In genomic region chr14:50773632-50774541, GRCh38 we compare ENCODE assay signal across 8 cellular contexts. TPM values are rescaled to one million over a fixed set of nuclear protein-coding genes. Genes with fewer than 3 reads are reported as not detected.
DNase-seq lines count a peak whose midpoint lies in the region; ATAC-seq and TF ChIP-seq lines count a peak whose summit lies in the region.

No MANE protein-coding gene starts in this region.

- in situ Hi-C loops in IMR-90 (cut with MboI; ENCODE audit: low sequenced_read_pairs), result no loop called here

- H2BK120ac ChIP-seq in IMR-90 (ENCODE audit: low read depth, low read length), result peak overlapping the region; percentile 98

- TF ChIP-seq CTCF in DND-41 (IDR thresholded peaks at IDR 0.05; ENCODE audit: borderline replicate concordance, extremely low read depth, low read length, poor library complexity, severe bottlenecking) (peak; percentile 75), IMR-90 (conservative IDR thresholded peaks at IDR 0.05; ENCODE audit: low read depth, low read length) (peak; percentile 85), vagina (IDR thresholded peaks at IDR 0.05) (peak; percentile 11 to 44 (median 28))

- intact Hi-C loops in IMR-90 (cut with micrococcal nuclease) (loop anchor here (1.0 to 2.0 kb wide), 4 partner anchors 105 to 231 kb away; partner anchors contain the start of gene SAV1), vagina (cut with DNase I) (loop anchor here (10.0 kb wide), 1 partner anchor 169 kb away; no protein-coding TSS in a partner anchor)

- H4K8ac ChIP-seq in IMR-90 (ENCODE audit: low read depth in 2 of 2, low read length in 2 of 2), result peak overlapping the region; percentile 22 to 73; a peak in 2 of 4 replicates

- WGBS in IMR-90 (ENCODE audit: extremely low coverage in 2 of 2, insufficient read length in 1 of 2), 2 experiments, result no CpG with 5 or more reads among the region's 7 CpGs

- H3K9me3 ChIP-seq in DND-41 (ENCODE audit: insufficient read depth, low read length, severe bottlenecking) (no peaks in the 10 kb centered on the region), IMR-90 (ENCODE audit: control insufficient read depth, insufficient read depth, low read length) (no peaks in the 10 kb centered on the region), muscle layer of duodenum (ENCODE audit: control insufficient read depth in 1 of 2, low read length in 2 of 2) (no peaks in the 10 kb centered on the region), vagina (no peaks in the 10 kb centered on the region), MG63 (no peaks in the 10 kb centered on the region)

- peak; percentile 83 for TF ChIP-seq RAD21 in IMR-90 (IDR thresholded peaks at IDR 0.05; ENCODE audit: low read length)

- H2BK15ac ChIP-seq in IMR-90 (ENCODE audit: low read depth, low read length), result peak overlapping the region; percentile 93; the same call in 2 of the 3 replicates

- no peak overlapping the region for H3K4me3 Mint-ChIP-seq in T-helper 1 cell treated with Interleukin-12 subunit alpha and Interleukin-12 subunit beta and Interleukin-4 antibody, amounts not matched to agents 30 μg/mL and 1 μg/mL, for 36 hours
- no peak overlapping the region for H3K4me3 Mint-ChIP-seq in effector memory CD8-positive, alpha-beta T cell

- H3K9me3 Mint-ChIP-seq in T-helper 1 cell treated with Interleukin-12 subunit alpha and Interleukin-12 subunit beta and Interleukin-4 antibody, amounts not matched to agents 30 μg/mL and 1 μg/mL, for 36 hours, result no peaks in the 10 kb centered on the region
- no peaks in the 10 kb centered on the region for H3K9me3 Mint-ChIP-seq in effector memory CD8-positive, alpha-beta T cell

- H4K20me1 ChIP-seq in DND-41 (ENCODE audit: insufficient read depth, low read length) (no peaks in the 10 kb centered on the region), IMR-90 (ENCODE audit: insufficient read depth, low read length) (no peaks in the 10 kb centered on the region)

- peaks cover 40% of the 10 kb centered on the region for H3K36me3 Mint-ChIP-seq in T-helper 1 cell treated with Interleukin-12 subunit alpha and Interleukin-12 subunit beta and Interleukin-4 antibody, amounts not matched to agents 30 μg/mL and 1 μg/mL, for 36 hours (ENCODE audit: low read depth)
- peaks cover 66% of the 10 kb centered on the region for H3K36me3 Mint-ChIP-seq in effector memory CD8-positive, alpha-beta T cell (ENCODE audit: insufficient read depth)

- BruUV-seq in IMR-90 (replicated peaks; lab: Mats Ljungman, UMichigan), result no TSS peak

- H3K4me3 ChIP-seq in DND-41 (ENCODE audit: low read depth in 1 of 2, low read length in 2 of 2), result no peak overlapping the region
- no peak overlapping the region for H3K4me3 ChIP-seq in IMR-90 (ENCODE audit: insufficient read depth, low read depth, low read length)
- H3K4me3 ChIP-seq in muscle layer of duodenum (ENCODE audit: low read depth in 1 of 2, low read length in 2 of 2), result no peak overlapping the region
- no peak overlapping the region for H3K4me3 ChIP-seq in vagina
- H3K4me3 ChIP-seq in MG63, result no peak overlapping the region

- peaks cover 16% of the 10 kb centered on the region for H3K4me1 Mint-ChIP-seq in T-helper 1 cell treated with Interleukin-12 subunit alpha and Interleukin-12 subunit beta and Interleukin-4 antibody, amounts not matched to agents 30 μg/mL and 1 μg/mL, for 36 hours (ENCODE audit: low read depth)
- H3K4me1 Mint-ChIP-seq in effector memory CD8-positive, alpha-beta T cell (ENCODE audit: low read depth in 2 of 2), result peaks cover 6 to 19% of the 10 kb centered on the region in 2 donors

- peaks cover 76% of the 10 kb centered on the region for H3K36me3 ChIP-seq in DND-41 (ENCODE audit: insufficient read depth, low read length)
- H3K36me3 ChIP-seq in IMR-90 (ENCODE audit: control insufficient read depth, insufficient read depth, low read length), result peaks cover 30% of the 10 kb centered on the region
- H3K36me3 ChIP-seq in muscle layer of duodenum (ENCODE audit: control insufficient read depth in 1 of 2, insufficient read depth in 2 of 2, low read length in 2 of 2), result peaks cover 38 to 49% of the 10 kb centered on the region in 2 donors
- H3K36me3 ChIP-seq in vagina, result peaks cover 6 to 24% of the 10 kb centered on the region in 2 donors
- H3K36me3 ChIP-seq in MG63, result peaks cover 2% of the 10 kb centered on the region

- no peak for TF ChIP-seq POLR2A in IMR-90 (IDR thresholded peaks at IDR 0.05; ENCODE audit: low read depth, low read length)
- TF ChIP-seq POLR2A in vagina (IDR thresholded peaks at IDR 0.05), result no peak

- CTCF ChIA-PET in IMR-90 (lab: Yijun Ruan, JAX), result interaction anchor here (0.6 to 3.2 kb wide), 12 partner anchors 9 to 231 kb away, joined by 3 to 13 read pairs (median 4); partner anchors contain the start of gene SAV1

- peak overlapping the region; percentile 30; the same call in 1 of the 2 replicates for H2AK5ac ChIP-seq in IMR-90 (ENCODE audit: low read depth, low read length)

- no peaks in the 10 kb centered on the region for H3K79me2 ChIP-seq in DND-41 (ENCODE audit: insufficient read depth, low read length)

- ATAC-seq in DND-41 (ENCODE audit: insufficient read depth, low read depth) (peak; percentile 70), IMR-90 (ENCODE audit: low read depth) (peak; percentile 69)
- ATAC-seq in effector memory CD8-positive, alpha-beta T cell (replicated peaks), result peak; percentile 37

- no peak overlapping the region for H3K4me2 ChIP-seq in DND-41 (ENCODE audit: insufficient read depth, low read length)
- no peak overlapping the region for H3K4me2 ChIP-seq in IMR-90 (ENCODE audit: low read depth, low read length)

- H3K14ac ChIP-seq in IMR-90 (replicated peaks; ENCODE audit: low read depth, low read length), result peak overlapping the region; percentile 67; the same call in 1 of the 2 replicates

- peak overlapping the region; percentile 92; the same call in 1 of the 2 replicates for H3K23ac ChIP-seq in IMR-90 (ENCODE audit: low read depth, low read length)

- POLR2A ChIA-PET in IMR-90 (lab: Charles Lee; ENCODE audit: unreplicated experiment), result interaction anchor here (0.6 kb wide), 1 partner anchor 214 kb away, joined by 3 read pairs; the partner anchor contains the start of gene ATL1

- H3K9me1 ChIP-seq in IMR-90 (ENCODE audit: insufficient read depth, low read length), result peaks cover 15% of the 10 kb centered on the region

- H3K27ac ChIP-seq in DND-41 (ENCODE audit: low read length) (no peak overlapping the region), IMR-90 (ENCODE audit: insufficient read depth, low read length) (no peak overlapping the region), muscle layer of duodenum (ENCODE audit: low read length) (peak overlapping the region; percentile 14), vagina (peak overlapping the region; percentile 76)

- H3K27me3 ChIP-seq in DND-41 (ENCODE audit: insufficient read depth, low read length, poor library complexity) (no peaks in the 10 kb centered on the region), IMR-90 (ENCODE audit: control insufficient read depth, insufficient read depth, low read length) (no peaks in the 10 kb centered on the region), muscle layer of duodenum (ENCODE audit: low read depth, low read length) (no peaks in the 10 kb centered on the region), vagina (no peaks in the 10 kb centered on the region), MG63 (no peaks in the 10 kb centered on the region)

- dilution Hi-C loops in IMR-90 (cut with HindIII; ENCODE audit: low sequenced_read_pairs, unreplicated experiment), result no loop called here

- no peak overlapping the region for H3K56ac ChIP-seq in IMR-90 (ENCODE audit: extremely low read depth, insufficient read depth, low read length)

- no peaks in the 10 kb centered on the region for H3K27me3 Mint-ChIP-seq in T-helper 1 cell treated with Interleukin-12 subunit alpha and Interleukin-12 subunit beta and Interleukin-4 antibody, amounts not matched to agents 30 μg/mL and 1 μg/mL, for 36 hours (ENCODE audit: low read depth)
- H3K27me3 Mint-ChIP-seq in effector memory CD8-positive, alpha-beta T cell, result no peaks in the 10 kb centered on the region

- no peak overlapping the region for H4K5ac ChIP-seq in IMR-90 (ENCODE audit: low read depth, low read length)

- H4K91ac ChIP-seq in IMR-90 (ENCODE audit: insufficient read depth, low read depth, low read length), result peak overlapping the region; percentile 37; the same call in 1 of the 2 replicates

- no peak overlapping the region for H3K9ac ChIP-seq in DND-41 (ENCODE audit: low read depth, low read length)
- no peak overlapping the region for H3K9ac ChIP-seq in IMR-90 (ENCODE audit: low read depth, low read length)

- peak overlapping the region; percentile 97; the same call in 1 of the 2 replicates for H2BK20ac ChIP-seq in IMR-90 (ENCODE audit: low read depth, low read length)

- H3K79me1 ChIP-seq in IMR-90 (ENCODE audit: low read depth in 1 of 2, low read length in 2 of 2), result peaks cover 6 to 35% of the 10 kb centered on the region in 2 experiments

- H2AFZ ChIP-seq in DND-41 (ENCODE audit: low read depth, low read length), result no peak overlapping the region
- no peak overlapping the region for H2AFZ ChIP-seq in IMR-90 (replicated peaks; ENCODE audit: low read length, poor library complexity)

- H3K4me1 ChIP-seq in DND-41 (ENCODE audit: insufficient read depth, low read length) (no peaks in the 10 kb centered on the region), IMR-90 (ENCODE audit: control insufficient read depth, insufficient read depth, low read length) (peaks cover 16% of the 10 kb centered on the region), muscle layer of duodenum (ENCODE audit: control insufficient read depth in 1 of 2, insufficient read depth in 2 of 2, low read length in 2 of 2) (no peaks in the 10 kb centered on the region), vagina (peaks cover 18% of the 10 kb centered on the region)

- no peak overlapping the region for H3K18ac ChIP-seq in IMR-90 (ENCODE audit: low read depth, low read length)

- peak overlapping the region; percentile 28 for H2BK5ac ChIP-seq in IMR-90 (ENCODE audit: low read depth, low read length, poor library complexity, severe bottlenecking)

- H2AK9ac ChIP-seq in IMR-90 (replicated peaks; ENCODE audit: low read depth, low read length, poor library complexity), result no peak overlapping the region

- H3K27ac Mint-ChIP-seq in T-helper 1 cell treated with Interleukin-12 subunit alpha and Interleukin-12 subunit beta and Interleukin-4 antibody, amounts not matched to agents 30 μg/mL and 1 μg/mL, for 36 hours, result peak overlapping the region; percentile 24
- peak overlapping the region; percentile 50 to 65 for H3K27ac Mint-ChIP-seq in effector memory CD8-positive, alpha-beta T cell

- peak overlapping the region; percentile 97; the same call in 1 of the 2 replicates for H3K4ac ChIP-seq in IMR-90 (ENCODE audit: low read depth, low read length)

- DNase-seq in DND-41, result peak; percentile 35
- DNase-seq in IMR-90, result peak; percentile 50
- no peak for DNase-seq in effector memory CD8-positive, alpha-beta T cell
- no peak for DNase-seq in vagina (ENCODE audit: extremely low spot score in 2 of 2)
- no peak for DNase-seq in MG63
- no peak for DNase-seq in NCI-H1436 (lab: John Stamatoyannopoulos, UW)

TF ChIP-seq in IMR-90, 13 proteins besides CTCF, POLR2A, EP300 and RAD21 (continues in another document):
- peak; percentile 67 for TF ChIP-seq SMC3 (IDR thresholded peaks at IDR 0.05; ENCODE audit: low read depth, low read length)

RNA-seq across cellular contexts. Expression of gene NIN, which starts 57.1 kb away (rescaled TPM):
- total RNA-seq in IMR-90 (2012; rRNA removed) (98.4 and 99.2 TPM in 2 replicates), vagina (29.5 TPM)
- 13.8 and 15.2 TPM in 2 replicates for polyA plus RNA-seq in IMR-90 (2012; rRNA removed)
- polyA plus RNA-seq in IMR-90 (2012; cell fraction: cytosol; rRNA removed), result 4.7 and 7.3 TPM in 2 replicates
- polyA plus RNA-seq in IMR-90 (2012; cell fraction: nucleus; rRNA removed; ENCODE audit: low replicate concordance), result 4.4 and 13.1 TPM in 2 replicates
- 7.1 and 7.2 TPM in 2 replicates for total RNA-seq in MG63 (2014; rRNA removed; shearing (Covaris generic); ENCODE audit: low replicate concordance)

Comparison
In these comparisons a context has a peak if more than half of its experiments do, and no peak if none do; other contexts are left out.
1. DNase-seq: peak in DND-41 (single experiment) and IMR-90 (single experiment); none in effector memory CD8-positive, alpha-beta T cell (0 of 3), vagina (0 of 2), MG63 (single experiment) and NCI-H1436 (single experiment).
2. H3K27ac ChIP-seq: peak in muscle layer of duodenum (single experiment) and vagina (single experiment); none in DND-41 (single experiment) and IMR-90 (single experiment).
3. CTCF ChIP-seq: peak in every context shown above with its lines; median percentile 85 in IMR-90; 75 in DND-41; 28 in vagina.
4. Peak in every context shown above with its lines, with median percentiles within 50 percentile points of each other: ATAC-seq.